In the genomic region with DNA sequence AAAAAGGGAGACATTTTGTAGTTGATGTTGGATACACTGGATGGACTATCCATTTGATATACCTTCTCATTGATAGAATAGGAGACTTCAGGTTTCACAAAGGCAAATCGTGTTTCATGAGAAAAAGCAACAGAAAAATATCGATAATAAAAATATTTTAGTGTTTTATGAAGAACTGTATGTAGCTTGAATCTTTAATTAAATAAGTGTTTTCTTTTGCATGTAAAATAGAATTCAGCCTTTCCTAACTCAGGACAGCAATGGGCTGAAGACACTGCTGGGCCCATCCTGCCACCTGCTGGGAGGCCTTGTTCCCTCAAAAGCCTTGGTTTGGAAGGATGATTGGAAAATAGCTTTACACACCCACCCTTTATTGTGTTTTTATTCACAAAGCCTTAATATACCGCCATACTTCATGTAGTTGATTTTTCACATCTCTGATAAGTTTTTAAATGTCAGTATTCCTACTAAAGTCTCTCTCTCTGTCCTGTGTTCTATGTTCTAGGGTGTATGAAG, we compare ENCODE assay signal across 8 cellular contexts.
DNase-seq lines count a peak whose midpoint lies in the region; FAIRE-seq and TF ChIP-seq lines count a peak whose summit lies in the region.
"Not testable (repeated sequence)": the region's sequence is repeated elsewhere in the genome, so short reads cannot be mapped to it uniquely, and the experiment has no call there.

No MANE protein-coding gene starts in this region.

- H4K20me1 ChIP-seq in fibroblast of lung (ENCODE audit: control insufficient read depth, extremely low read depth, insufficient read depth, low read length); keratinocyte (ENCODE audit: control insufficient read depth, extremely low read depth, insufficient read depth, low read length): not testable (repeated sequence)

- not testable (repeated sequence) for H2AFZ ChIP-seq in fibroblast of lung (ENCODE audit: low read length); keratinocyte (ENCODE audit: control insufficient read depth, low read length)

- not testable (repeated sequence) for H3K4me2 ChIP-seq in fibroblast of lung (ENCODE audit: extremely low read depth, insufficient read depth, low read length); keratinocyte (ENCODE audit: control insufficient read depth, extremely low read depth, insufficient read depth, low read depth, low read length)

- H3K9me3 ChIP-seq in A673 (ENCODE audit: low read depth, low read length, poor library complexity, severe bottlenecking); HEK293 (ENCODE audit: control insufficient read depth, insufficient read depth, low read depth, low read length); fibroblast of lung (ENCODE audit: control insufficient read depth, insufficient read depth, low read depth, low read length); keratinocyte (ENCODE audit: control insufficient read depth, low read depth, low read length); tibial artery: not testable (repeated sequence)

- H3K36me3 ChIP-seq in A673 (ENCODE audit: insufficient read depth, low read length, poor library complexity, severe bottlenecking); HEK293 (ENCODE audit: control insufficient read depth in 2 of 2, insufficient read depth in 1 of 2, low read length in 2 of 2); brain microvascular endothelial cell (replicated peaks); fibroblast of lung (ENCODE audit: control insufficient read depth, insufficient read depth, low read length); keratinocyte (ENCODE audit: control insufficient read depth in 2 of 2, extremely low read depth in 1 of 2, insufficient read depth in 2 of 2, low read length in 2 of 2); tibial artery: not testable (repeated sequence)

- H3K27me3 Mint-ChIP-seq in neural crest cell (ENCODE audit: low read depth), result peaks cover 18% of the 10 kb centered on the region

- POLR2A ChIA-PET in A673 (lab: Charles Lee; ENCODE audit: low non-redundant PET); HEK293 (lab: Yijun Ruan, JAX); RWPE1 (lab: Yijun Ruan, JAX; ENCODE audit: low non-redundant PET): not testable (repeated sequence)

- not testable (repeated sequence) for H3K36me3 Mint-ChIP-seq in neural crest cell (ENCODE audit: low read depth)

- CTCF ChIA-PET in A673 (lab: Charles Lee); RWPE1 (lab: Yijun Ruan, JAX): not testable (repeated sequence)
- CTCF ChIA-PET in HEK293 (lab: Yijun Ruan, JAX), result interaction anchor here (0.6 kb wide), 1 partner anchor 38 kb away, joined by 3 read pairs; no protein-coding TSS in a partner anchor

- not testable (repeated sequence) for H3K4me3 ChIP-seq in A673 (ENCODE audit: low read depth, low read length, poor library complexity, severe bottlenecking); HEK293 (ENCODE audit: low read depth, low read length); brain microvascular endothelial cell (ENCODE audit: low read depth, low read length); fibroblast of lung (replicated peaks in 1 of 4; ENCODE audit: control extremely low read depth in 1 of 4, insufficient read depth in 1 of 4, low read depth in 3 of 4, low read length in 4 of 4); keratinocyte (ENCODE audit: control insufficient read depth in 2 of 3, extremely low read depth in 1 of 3, insufficient read depth in 2 of 3, low read depth in 1 of 3, low read length in 3 of 3); tibial artery

- not testable (repeated sequence) for H3K27ac Mint-ChIP-seq in neural crest cell (ENCODE audit: unreplicated experiment)

- dilution Hi-C loops in keratinocyte (cut with MboI; ENCODE audit: extremely low pct_ligation_motif_present, low sequenced_read_pairs), result not testable (repeated sequence)

- not testable (repeated sequence) for H3K79me2 ChIP-seq in fibroblast of lung (ENCODE audit: control insufficient read depth, insufficient read depth, low read length); keratinocyte (ENCODE audit: control insufficient read depth, insufficient read depth, low read length)

- intact Hi-C loops in A673 (cut with micrococcal nuclease; ENCODE audit: unreplicated experiment), result not testable (repeated sequence)
- intact Hi-C loops in tibial artery (cut with DNase I; ENCODE audit: low total_unique reads), result loop anchor here (10.0 kb wide), 1 partner anchor 165 kb away; a partner anchor contains a TSS

- H3K4me1 Mint-ChIP-seq in neural crest cell, result not testable (repeated sequence)

- in situ Hi-C loops in brain microvascular endothelial cell (cut with HindIII; ENCODE audit: low pct_ligation_motif_present, low sequenced_read_pairs), result not testable (repeated sequence)

- H3K4me3 Mint-ChIP-seq in neural crest cell, result not testable (repeated sequence)

- not testable (repeated sequence) for BruUV-seq in A673 (replicated peaks; lab: Mats Ljungman, UMichigan)

- not testable (repeated sequence) for H3K4me1 ChIP-seq in A673 (ENCODE audit: insufficient read depth, low read length, poor library complexity, severe bottlenecking); HEK293 (ENCODE audit: control insufficient read depth, insufficient read depth, low read length); fibroblast of lung (ENCODE audit: control insufficient read depth, extremely low read depth, insufficient read depth, low read length); keratinocyte (ENCODE audit: control insufficient read depth, extremely low read depth, insufficient read depth, low read length)
- H3K4me1 ChIP-seq in tibial artery, result peaks cover 0 to 13% (median 9%) of the 10 kb centered on the region in 4 donors

- H3K9ac ChIP-seq in fibroblast of lung (ENCODE audit: insufficient read depth, low read length); keratinocyte (ENCODE audit: control insufficient read depth, extremely low read depth, insufficient read depth, low read length): not testable (repeated sequence)

- TF ChIP-seq CTCF in A673 (conservative IDR thresholded peaks at IDR 0.05; ENCODE audit: low read depth, low read length) (0 out of 2 replicates have a peak, but pooled peaks have one; percentile 23), RWPE1 (conservative IDR thresholded peaks at IDR 0.05; ENCODE audit: low read depth) (peak; percentile 60), brain microvascular endothelial cell (IDR thresholded peaks at IDR 0.05; ENCODE audit: low read depth, low read length, missing control alignments) (peak; percentile 44), fibroblast of lung (conservative IDR thresholded peaks at IDR 0.05 in 1 of 2, IDR thresholded peaks at IDR 0.05 in 1 of 2; ENCODE audit: low read depth in 1 of 2, low read length in 2 of 2) (peak; percentile 21 to 24), keratinocyte (optimal IDR thresholded peaks at IDR 0.05 in 1 of 3, IDR thresholded peaks at IDR 0.05 in 1 of 3, conservative IDR thresholded peaks at IDR 0.05 in 1 of 3; ENCODE audit: extremely low read depth in 1 of 3, insufficient read depth in 2 of 3, low read length in 3 of 3) (peak in 1 of 3 experiments; percentile 37), neural crest cell (conservative IDR thresholded peaks at IDR 0.05) (peak; percentile 54), tibial artery (IDR thresholded peaks at IDR 0.05) (peak; percentile 26 to 31)
- TF ChIP-seq CTCF in HEK293 (tag by site-specific recombination; IDR thresholded peaks at IDR 0.05), result not testable (repeated sequence)

- DNase-seq in A673 (ENCODE audit: low spot score); RWPE1 (ENCODE audit: low spot score); brain microvascular endothelial cell; fibroblast of lung (ENCODE audit: low read depth in 2 of 2); keratinocyte (ENCODE audit: low read depth, low spot score); neural crest cell (ENCODE audit: low read depth, low spot score); tibial artery: not testable (repeated sequence)

- not testable (repeated sequence) for H3K27me3 ChIP-seq in A673 (replicated peaks; ENCODE audit: insufficient read depth, low read depth, low read length, poor library complexity); brain microvascular endothelial cell (replicated peaks); fibroblast of lung (ENCODE audit: control insufficient read depth, insufficient read depth, low read length); keratinocyte (ENCODE audit: control insufficient read depth, extremely low read depth, insufficient read depth, low read length)
- peaks cover 0 to 22% of the 10 kb centered on the region in 2 donors for H3K27me3 ChIP-seq in tibial artery

- H3K9me1 ChIP-seq in keratinocyte (ENCODE audit: control insufficient read depth, extremely low read depth, insufficient read depth, low read length), result not testable (repeated sequence)

- FAIRE-seq in keratinocyte (lab: Jason Lieb, UNC), result peak; percentile 57

- not testable (repeated sequence) for H3K9me3 Mint-ChIP-seq in neural crest cell

- H3K27ac ChIP-seq in A673 (ENCODE audit: low read depth, low read length, poor library complexity, severe bottlenecking); HEK293 (ENCODE audit: extremely low read depth, low read depth, low read length); RWPE1; brain microvascular endothelial cell; fibroblast of lung (ENCODE audit: insufficient read depth, low read length); keratinocyte (ENCODE audit: control insufficient read depth, insufficient read depth, low read length); tibial artery: not testable (repeated sequence)

TF ChIP-seq in HEK293, 187 proteins besides CTCF, POLR2A, EP300 and RAD21:
- peak; percentile 38 for TF ChIP-seq ZNF654 (tag by site-specific recombination; IDR thresholded peaks at IDR 0.05; ENCODE audit: low read depth)
